31 cellular contexts compared by ENCODE assay signal in genomic region chr16:49747654-49748053, GRCh38.
"Had no signal": no experiment of that assay in that cellular context is flagged by ENCODE, and none has a peak within 500 bp of the region (broad histone marks: within the 10 kb centered on the region; RNA-seq: fewer than 3 reads in every experiment).

No MANE protein-coding gene starts in this region.

- H3K27ac ChIP-seq: adrenal gland, body of pancreas, cardiac muscle cell, colonic mucosa, heart right ventricle, hepatocyte, WERI-Rb-1 had no signal

- H3K9me3 ChIP-seq: adrenal gland, body of pancreas, colonic mucosa, heart right ventricle had no signal

- ATAC-seq: activated CD4-positive, CD25-positive, alpha-beta regulatory T cell treated with anti-CD3 and anti-CD28 coated beads, Interleukin-2, amount 50 U/mL, for 24 hours; activated CD8-positive, alpha-beta memory T cell treated with anti-CD3 and anti-CD28 coated beads, Interleukin-2, amount 10 ng/mL, durations not matched to agents 7 days and 5 days; activated CD8-positive, alpha-beta T cell treated with anti-CD3 and anti-CD28 coated beads for 36 hours; body of pancreas; esophagus mucosa; T-helper 17 cell had no signal

- H3K36me3 ChIP-seq: adrenal gland, cardiac muscle cell, colonic mucosa, heart right ventricle, WERI-Rb-1 had no signal

- FAIRE-seq: frontal cortex had no signal

- H3K27me3 ChIP-seq: adrenal gland, body of pancreas, cardiac muscle cell, colonic mucosa, hepatocyte had no signal

- H3K4me1 ChIP-seq: adrenal gland, body of pancreas, colonic mucosa had no signal

- H3K4me3 ChIP-seq: adrenal gland, body of pancreas, cardiac muscle cell, colonic mucosa, heart right ventricle, hepatocyte had no signal

- DNase-seq: activated B cell treated with CpG ODN at 0.5 μM for 24 hours; activated CD4-positive, alpha-beta T cell treated with anti-CD3 and anti-CD28 coated beads, Interleukin-2, amount 50 U/mL, for 1 hour; activated CD8-positive, alpha-beta memory T cell treated with anti-CD3 and anti-CD28 coated beads, Interleukin-2, amount 10 ng/mL, durations not matched to agents 7 days and 5 days; activated CD8-positive, alpha-beta memory T cell treated with anti-CD3 and anti-CD28 coated beads, Interleukin-2, amount 50 U/mL, for 4 hours; activated effector memory CD4-positive, alpha-beta T cell treated with anti-CD3 and anti-CD28 coated beads, Interleukin-2, amount 50 U/mL, for 16 hours; activated naive CD4-positive, alpha-beta T cell treated with anti-CD3 and anti-CD28 coated beads, Interleukin-2, amount 10 ng/mL, durations not matched to agents 7 days and 5 days; activated T-cell treated with anti-CD3 and anti-CD28 coated beads, Interleukin-2, amount 50 U/mL, for 1 hour; amygdala; central memory CD4-positive, alpha-beta T cell; cerebellar nuclear complex; colonic mucosa; effector CD8-positive, alpha-beta T cell; endodermal cell; foreskin fibroblast; glutamatergic neuron; T-helper 1 cell; T-helper 17 cell; WERI-Rb-1 had no signal

- H3K27ac Mint-ChIP-seq: activated B cell treated with CpG ODN at 0.5 μM for 24 hours; activated CD8-positive, alpha-beta memory T cell treated with anti-CD3 and anti-CD28 coated beads, Interleukin-2, amount 10 ng/mL, durations not matched to agents 7 days and 5 days; activated CD8-positive, alpha-beta T cell treated with anti-CD3 and anti-CD28 coated beads for 36 hours; activated naive CD4-positive, alpha-beta T cell treated with anti-CD3 and anti-CD28 coated beads, Interleukin-2, amount 10 ng/mL, durations not matched to agents 7 days and 5 days; activated naive CD8-positive, alpha-beta T cell; activated T-helper 1 cell treated with anti-CD3 and anti-CD28 coated beads, Interleukin-12 subunit alpha, Interleukin-12 subunit beta, Interleukin-2, Interleukin-4 antibody, amounts not matched to agents 30 ng/mL and 10 ng/mL and 1 ng/mL, durations not matched to agents 14 hours and 24 hours and 36 hours; activated T-helper 2 cell treated with anti-CD3 and anti-CD28 coated beads, Interferon-gamma antibody, Interleukin-2, Interleukin-4, amounts not matched to agents 10 μg/mL and 5 μg/mL and 100 μg/mL, durations not matched to agents 14 hours and 24 hours and 36 hours; endodermal cell; T-helper 17 cell; T-helper 2 cell treated with Interferon-gamma antibody and Interleukin-4, amounts not matched to agents 5 μg/mL and 100 μg/mL, for 36 hours had no signal

- H3K4me2 ChIP-seq: hepatocyte had no signal

- H2AFZ ChIP-seq: hepatocyte had no signal

- H3K36me3 Mint-ChIP-seq: activated CD8-positive, alpha-beta memory T cell treated with anti-CD3 and anti-CD28 coated beads, Interleukin-2, amount 10 ng/mL, durations not matched to agents 7 days and 5 days; activated naive CD4-positive, alpha-beta T cell treated with anti-CD3 and anti-CD28 coated beads, Interleukin-2, amount 10 ng/mL, durations not matched to agents 7 days and 5 days; activated naive CD8-positive, alpha-beta T cell had no signal

- H3K9me3 Mint-ChIP-seq: activated B cell treated with CpG ODN at 0.5 μM for 24 hours; activated CD8-positive, alpha-beta T cell treated with anti-CD3 and anti-CD28 coated beads for 36 hours; activated naive CD4-positive, alpha-beta T cell treated with anti-CD3 and anti-CD28 coated beads, Interleukin-2, amount 10 ng/mL, durations not matched to agents 7 days and 5 days; activated T-helper 1 cell treated with anti-CD3 and anti-CD28 coated beads, Interleukin-12 subunit alpha, Interleukin-12 subunit beta, Interleukin-2, Interleukin-4 antibody, amounts not matched to agents 30 ng/mL and 10 ng/mL and 1 ng/mL, durations not matched to agents 14 hours and 24 hours and 36 hours; activated T-helper 2 cell treated with anti-CD3 and anti-CD28 coated beads, Interferon-gamma antibody, Interleukin-2, Interleukin-4, amounts not matched to agents 10 μg/mL and 5 μg/mL and 100 μg/mL, durations not matched to agents 14 hours and 24 hours and 36 hours; endodermal cell; T-helper 2 cell treated with Interferon-gamma antibody and Interleukin-4, amounts not matched to agents 5 μg/mL and 100 μg/mL, for 36 hours had no signal
